Comparison of ENCODE assay signal across 25 cellular contexts in the genomic region with DNA sequence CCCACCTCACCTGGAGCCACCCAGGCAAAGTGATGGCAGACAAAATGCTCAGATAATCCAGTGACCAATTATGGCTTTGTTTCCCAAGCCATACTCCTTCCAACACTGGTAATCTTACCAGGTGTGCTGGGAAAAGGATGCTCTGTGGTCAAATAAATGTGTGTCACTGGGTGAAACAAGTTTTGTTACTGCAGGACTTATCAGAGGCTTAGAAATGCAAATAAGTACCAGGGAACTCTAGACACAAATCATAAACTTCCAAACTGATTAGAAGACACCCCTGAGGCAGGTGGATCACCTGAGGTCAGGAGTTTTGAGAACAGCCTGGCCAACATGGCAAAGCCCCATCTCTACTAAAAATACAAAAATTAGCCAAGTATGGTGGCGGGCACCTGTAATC.
"Had no signal": no experiment of that assay in that cellular context is flagged by ENCODE, and none has a peak within 500 bp of the region (broad histone marks: within the 10 kb centered on the region; RNA-seq: fewer than 3 reads in every experiment).

No MANE protein-coding gene starts in this region.

- H3K27ac Mint-ChIP-seq: activated T-cell treated with anti-CD3 and anti-CD28 coated beads, Interleukin-2, amount 50 U/mL, for 24 hours; immature natural killer cell; mesothelial cell of epicardium; naive B cell; neural progenitor cell; WTC11 had no signal

- H3K27ac ChIP-seq: brain microvascular endothelial cell, gastroesophageal sphincter, neural progenitor cell, parathyroid adenoma, psoas muscle, sigmoid colon, suprapubic skin, tibial artery, upper lobe of right lung had no signal

- H3K27me3 Mint-ChIP-seq: activated naive CD8-positive, alpha-beta T cell; activated T-cell treated with anti-CD3 and anti-CD28 coated beads, Interleukin-2, amount 50 U/mL, for 24 hours had no signal

- H3K36me3 Mint-ChIP-seq: activated naive CD8-positive, alpha-beta T cell; naive B cell had no signal

- H3K4me1 Mint-ChIP-seq: mesothelial cell of epicardium had no signal

- H3K4me1 ChIP-seq: gastroesophageal sphincter, parathyroid adenoma, psoas muscle, sigmoid colon, suprapubic skin, tibial artery, upper lobe of right lung had no signal

- DNase-seq: activated CD4-positive, alpha-beta T cell treated with anti-CD3 and anti-CD28 coated beads, Interleukin-2, amount 50 U/mL, for 48 hours; activated CD8-positive, alpha-beta memory T cell treated with anti-CD3 and anti-CD28 coated beads, Interleukin-2, amount 50 U/mL, for 48 hours; activated T-cell treated with anti-CD3 and anti-CD28 coated beads, Interleukin-2, amount 50 U/mL, for 24 hours; amniotic stem cell; brain microvascular endothelial cell; cortex of kidney; hippocampal formation; immature natural killer cell; kidney; naive B cell; occipital lobe; psoas muscle; sigmoid colon; small intestine; stimulated activated naive CD4-positive, alpha-beta T cell; tibial artery; upper lobe of right lung had no signal

- H3K9me3 ChIP-seq: gastroesophageal sphincter, psoas muscle, sigmoid colon, suprapubic skin, tibial artery, upper lobe of right lung had no signal

- H3K27me3 ChIP-seq: brain microvascular endothelial cell, gastroesophageal sphincter, neural progenitor cell, sigmoid colon, suprapubic skin, tibial artery, upper lobe of right lung had no signal

- H3K36me3 ChIP-seq: brain microvascular endothelial cell, neural progenitor cell, upper lobe of right lung had no signal

- ATAC-seq: gastroesophageal sphincter, psoas muscle, upper lobe of right lung, WTC11 had no signal

- H3K4me3 ChIP-seq: gastroesophageal sphincter, neural progenitor cell, psoas muscle, sigmoid colon, suprapubic skin, tibial artery, upper lobe of right lung had no signal

- H3K9me3 Mint-ChIP-seq: activated T-cell treated with anti-CD3 and anti-CD28 coated beads, Interleukin-2, amount 50 U/mL, for 24 hours; activated T-helper 2 cell treated with anti-CD3 and anti-CD28 coated beads, Interferon-gamma antibody, Interleukin-2, Interleukin-4, amounts not matched to agents 10 μg/mL and 5 μg/mL and 100 μg/mL, durations not matched to agents 14 hours and 24 hours and 36 hours; immature natural killer cell; mesothelial cell of epicardium; WTC11 had no signal

- H3K4me3 Mint-ChIP-seq: activated T-cell treated with anti-CD3 and anti-CD28 coated beads, Interleukin-2, amount 50 U/mL, for 24 hours; mesothelial cell of epicardium; naive B cell; WTC11 had no signal
